In the genomic region with DNA sequence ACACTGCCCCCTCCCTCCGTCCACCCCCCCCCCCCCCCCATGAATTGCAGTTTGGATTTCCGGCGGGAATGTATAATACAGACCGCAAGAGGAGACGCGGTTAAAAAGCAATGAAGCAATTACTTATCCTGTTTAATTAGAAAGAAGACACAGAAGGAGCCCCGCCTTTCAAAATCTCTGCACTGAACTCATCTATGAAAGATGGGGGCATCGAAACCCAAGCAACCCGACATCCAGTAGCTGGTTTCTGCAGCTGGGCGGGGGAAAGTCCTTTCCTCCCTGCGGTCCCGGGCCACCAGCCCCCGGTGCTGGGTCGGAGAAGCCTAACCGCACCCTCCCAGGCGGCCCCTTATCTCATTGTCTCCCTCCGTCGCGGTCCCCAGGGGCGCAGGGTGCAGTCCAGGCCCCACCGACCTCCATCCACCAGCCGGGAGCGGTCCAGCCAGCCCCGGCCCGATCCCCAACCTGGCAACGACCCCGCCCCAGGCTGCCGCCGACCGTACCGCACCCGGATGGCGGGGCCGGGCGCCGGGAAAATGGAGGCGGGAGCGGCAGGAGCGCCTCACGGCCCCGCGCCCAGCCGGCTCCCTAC, we compare ENCODE assay signal across 8 cellular contexts.
DNase-seq lines count a peak whose midpoint lies in the region; ATAC-seq lines count a peak whose summit lies in the region.

No MANE protein-coding gene starts in this region.

- DNase-seq in DMS79 (lab: John Stamatoyannopoulos, UW) (peak; percentile 20), DMS79 treated with DMSO at 0.1 percent for 48 hours (lab: John Stamatoyannopoulos, UW) (no peak), T follicular helper cell (ENCODE audit: low read depth) (peak; percentile 3), T47D (ENCODE audit: low read depth in 1 of 2, low spot score in 1 of 2) (peak; percentile 0 to 29), amniotic stem cell (lab: John Stamatoyannopoulos, UW) (no peak)
- DNase-seq in stimulated activated CD4-positive, alpha-beta T cell treated with anti-CD3 and anti-CD28 coated beads, Interleukin-4, amount 100 ng/mL, for 24 hours: peak; percentile 37

- H3K27me3 ChIP-seq in layer of hippocampus (ENCODE audit: control insufficient read depth, insufficient read depth, low read length): no peaks in the 10 kb centered on the region

- H3K27ac ChIP-seq in layer of hippocampus (ENCODE audit: low read depth, low read length): peak overlapping the region; percentile 81

- peak; percentile 23 for ATAC-seq in HG03103 (IDR thresholded peaks at IDR 0.05; ENCODE audit: low read depth, unreplicated experiment)

- in situ Hi-C loops in T47D (cut with HindIII; ENCODE audit: low pct_unique_long_range_greater_than_20kb, low sequenced_read_pairs): no loop called here

Comparison
In these comparisons a context has a peak if more than half of its experiments do, and no peak if none do; other contexts are left out.
1. DNase-seq: peak in DMS79 (single experiment), T follicular helper cell (single experiment), T47D (2 of 2) and stimulated activated CD4-positive, alpha-beta T cell treated with anti-CD3 and anti-CD28 coated beads, Interleukin-4, amount 100 ng/mL, for 24 hours (single experiment); none in DMS79 treated with DMSO at 0.1 percent for 48 hours (single experiment) and amniotic stem cell (single experiment).